ENCODE assay signal across 16 cellular contexts in genomic region chr5:115583474-115583873, GRCh38. TPM values are rescaled to one million over a fixed set of nuclear protein-coding genes. Genes with fewer than 3 reads are reported as not detected.
A peak's percentile ranks its signal among the peaks of the same experiment; 100 is the strongest.
DNase-seq lines count a peak whose midpoint lies in the region; ATAC-seq and TF ChIP-seq lines count a peak whose summit lies in the region.
"Had no signal": no experiment of that assay in that cellular context is flagged by ENCODE, and none has a peak within 500 bp of the region (broad histone marks: within the 10 kb centered on the region; RNA-seq: fewer than 3 reads in every experiment).

No MANE protein-coding gene starts in this region.

- H3K36me3 ChIP-seq in brain microvascular endothelial cell (replicated peaks) (peaks cover 3% of the 10 kb centered on the region), left lung (no peaks in the 10 kb centered on the region)
- H3K36me3 ChIP-seq: BE2C, uterus had no signal

- in situ Hi-C loops in brain microvascular endothelial cell (cut with HindIII; ENCODE audit: low pct_ligation_motif_present, low sequenced_read_pairs): no loop called here

- H3K4me3 ChIP-seq in brain microvascular endothelial cell (ENCODE audit: low read depth, low read length) (no peak overlapping the region), left lung (no peak overlapping the region)
- H3K4me3 ChIP-seq: uterus had no signal

- H3K9me3 ChIP-seq in left lung: no peaks in the 10 kb centered on the region
- H3K9me3 ChIP-seq: BE2C, uterus had no signal

- peak; percentile 27 for ATAC-seq in left lung
- no peak for ATAC-seq in HG02642 (IDR thresholded peaks at IDR 0.05; ENCODE audit: poor library complexity, unreplicated experiment)
- ATAC-seq in GM19397 (IDR thresholded peaks at IDR 0.05; ENCODE audit: unreplicated experiment): no peak
- no peak for ATAC-seq in HG03378 (IDR thresholded peaks at IDR 0.05; ENCODE audit: unreplicated experiment)
- ATAC-seq: natural killer cell treated with Interleukin-12 subunit alpha and Interleukin-12 subunit beta and Interleukin-15 and Interleukin-18, amount 100 ng/mL, for 72 hours had no signal

- DNase-seq in AG08396 (ENCODE audit: low spot score) (peak; percentile 73), HS-5 (ENCODE audit: low read depth) (peak; percentile 46), brain microvascular endothelial cell (peak; percentile 92), left lung (no peak), NK-92 (lab: John Stamatoyannopoulos, UW; ENCODE audit: unreplicated experiment) (no peak)
- DNase-seq: activated CD4-positive, alpha-beta T cell treated with anti-CD3 and anti-CD28 coated beads, Interleukin-2, amount 10 ng/mL, durations not matched to agents 7 days and 5 days; BE2C; GDM1; KG1; NCI-H2029; uterus had no signal

- intact Hi-C loops in left lung (cut with DNase I): no loop called here

- H3K27ac ChIP-seq in brain microvascular endothelial cell: peak overlapping the region; percentile 82
- H3K27ac ChIP-seq in left lung: no peak overlapping the region
- H3K27ac ChIP-seq: epithelial cell of prostate, uterus had no signal

- H3K27me3 ChIP-seq in brain microvascular endothelial cell (replicated peaks) (no peaks in the 10 kb centered on the region), left lung (no peaks in the 10 kb centered on the region)
- H3K27me3 ChIP-seq: BE2C, uterus had no signal

- TF ChIP-seq CTCF in brain microvascular endothelial cell (IDR thresholded peaks at IDR 0.05; ENCODE audit: low read depth, low read length, missing control alignments) (no peak), left lung (IDR thresholded peaks at IDR 0.05) (no peak)

- no peaks in the 10 kb centered on the region for H3K4me1 ChIP-seq in left lung
- H3K4me1 ChIP-seq: BE2C, uterus had no signal

RNA-seq across cellular contexts. Expression of gene TICAM2, which starts 18.8 kb away (rescaled TPM):
- total RNA-seq in left lung: 1 to 10 TPM; 5.4 to 8.6 TPM

RNA-seq across cellular contexts. Expression of gene FEM1C, which starts 38.9 kb away (rescaled TPM):
- total RNA-seq in left lung: 10 to 100 TPM; 22.7 to 28.7 TPM

RNA-seq across cellular contexts. Expression of gene TMED7, which starts 42.4 kb away (rescaled TPM):
- 100 to 1,000 TPM; 101 to 115 TPM for total RNA-seq in left lung

Comparison
In these comparisons a context has a peak if more than half of its experiments do, and no peak if none do; other contexts are left out.
1. DNase-seq: peak in AG08396 (single experiment), HS-5 (single experiment) and brain microvascular endothelial cell (single experiment); none in left lung (0 of 2) and NK-92 (single experiment).